ENCODE assay signal across 10 cellular contexts in genomic region chr6:5994999-5995698, GRCh38. TPM values are rescaled to one million over a fixed set of nuclear protein-coding genes. Genes with fewer than 3 reads are reported as not detected.
A peak's percentile ranks its signal among the peaks of the same experiment; 100 is the strongest.
DNase-seq lines count a peak whose midpoint lies in the region; ATAC-seq, FAIRE-seq and TF ChIP-seq lines count a peak whose summit lies in the region.
"Had no signal": no experiment of that assay in that cellular context is flagged by ENCODE, and none has a peak within 500 bp of the region (broad histone marks: within the 10 kb centered on the region; RNA-seq: fewer than 3 reads in every experiment).

No MANE protein-coding gene starts in this region.

- no peak for ATAC-seq in heart left ventricle

- H3K27ac Mint-ChIP-seq in activated naive CD8-positive, alpha-beta T cell treated with anti-CD3 and anti-CD28 coated beads for 36 hours, result no peak overlapping the region

- H2AK5ac ChIP-seq in mesenchymal stem cell (ENCODE audit: low read length, severe bottlenecking), result no peak overlapping the region

- no peaks in the 10 kb centered on the region for H3K36me3 ChIP-seq in heart left ventricle
- no peaks in the 10 kb centered on the region for H3K36me3 ChIP-seq in mesenchymal stem cell (ENCODE audit: control insufficient read depth in 1 of 2, insufficient read depth in 2 of 2, low read depth in 1 of 2, low read length in 2 of 2)
- H3K36me3 ChIP-seq in subcutaneous abdominal adipose tissue (ENCODE audit: control insufficient read depth in 5 of 5, insufficient read depth in 5 of 5, low read length in 5 of 5), result no peaks in the 10 kb centered on the region

- FAIRE-seq in RCC 7860 (lab: Jason Lieb, UNC), result no peak

- 15 to 27% (median 26%) methylated on average over 27 of the region's 27 CpGs for WGBS in heart left ventricle, 4 donors
- WGBS in mesenchymal stem cell, result 58% methylated on average over 26 of the region's 27 CpGs

- H3K4me1 ChIP-seq in heart left ventricle (peaks cover 0 to 70% (median 31%) of the 10 kb centered on the region in 12 donors), mesenchymal stem cell (ENCODE audit: control insufficient read depth, insufficient read depth, low read depth, low read length) (peaks cover 17% of the 10 kb centered on the region), subcutaneous abdominal adipose tissue (ENCODE audit: control insufficient read depth in 5 of 5, insufficient read depth in 5 of 5, low read length in 5 of 5) (peaks cover 8 to 46% (median 42%) of the 10 kb centered on the region in 5 donors)

- H3K27me3 Mint-ChIP-seq in activated naive CD8-positive, alpha-beta T cell treated with anti-CD3 and anti-CD28 coated beads for 36 hours, result peaks cover 93% of the 10 kb centered on the region

- H3K9me3 ChIP-seq in heart left ventricle, result no peaks in the 10 kb centered on the region
- no peaks in the 10 kb centered on the region for H3K9me3 ChIP-seq in mesenchymal stem cell (ENCODE audit: control insufficient read depth, low read length)
- no peaks in the 10 kb centered on the region for H3K9me3 ChIP-seq in subcutaneous abdominal adipose tissue (ENCODE audit: control insufficient read depth in 5 of 5, low read length in 5 of 5)

- peak overlapping the region; percentile 47 for H3K4me3 Mint-ChIP-seq in activated naive CD8-positive, alpha-beta T cell treated with anti-CD3 and anti-CD28 coated beads for 36 hours

- TF ChIP-seq CTCF in heart left ventricle (IDR thresholded peaks at IDR 0.05), result no peak

- no peak overlapping the region for H2BK120ac ChIP-seq in mesenchymal stem cell (ENCODE audit: low read depth, low read length)

- no peak overlapping the region for H3K23ac ChIP-seq in mesenchymal stem cell (ENCODE audit: low read length in 2 of 2)

- peak overlapping the region in 9 of 12 donors; percentile 53 to 88 (median 70) for H3K27ac ChIP-seq in heart left ventricle
- no peak overlapping the region for H3K27ac ChIP-seq in mesenchymal stem cell (ENCODE audit: low read length, poor library complexity, severe bottlenecking)
- H3K27ac ChIP-seq in subcutaneous abdominal adipose tissue (ENCODE audit: low read depth, low read length), result peak overlapping the region; percentile 84
- H3K27ac ChIP-seq: KMS-11 had no signal

- peak overlapping the region in 3 of 12 donors; percentile 56 to 67 (median 62) for H3K4me3 ChIP-seq in heart left ventricle
- H3K4me3 ChIP-seq in mesenchymal stem cell (ENCODE audit: insufficient read depth in 1 of 2, low read depth in 1 of 2, low read length in 2 of 2), result peak overlapping the region in 1 of 2 experiments; percentile 91
- peak overlapping the region in 4 of 5 donors; percentile 77 to 86 (median 84) for H3K4me3 ChIP-seq in subcutaneous abdominal adipose tissue (ENCODE audit: low read depth in 1 of 5, low read length in 5 of 5)

- no peak overlapping the region for H3K14ac ChIP-seq in mesenchymal stem cell (ENCODE audit: low read length in 2 of 2)

- no peak overlapping the region for H3K4ac ChIP-seq in mesenchymal stem cell (ENCODE audit: low read depth in 1 of 2, low read length in 2 of 2)

- no peak overlapping the region for H2AFZ ChIP-seq in mesenchymal stem cell (ENCODE audit: low read depth, low read length)

- H3K27me3 ChIP-seq in heart left ventricle (peaks cover 45 to 86% (median 73%) of the 10 kb centered on the region in 9 donors), mesenchymal stem cell (ENCODE audit: control insufficient read depth in 1 of 2, insufficient read depth in 1 of 2, low read length in 2 of 2) (peaks cover 44 to 62% of the 10 kb centered on the region in 2 experiments), subcutaneous abdominal adipose tissue (ENCODE audit: control insufficient read depth in 5 of 5, insufficient read depth in 4 of 5, low read length in 5 of 5) (peaks cover 0 to 22% (median 14%) of the 10 kb centered on the region in 5 donors)

- H3K79me1 ChIP-seq in mesenchymal stem cell (replicated peaks; ENCODE audit: low read length, poor library complexity, severe bottlenecking), result no peaks in the 10 kb centered on the region

- H3K4me2 ChIP-seq in mesenchymal stem cell (ENCODE audit: low read length, poor library complexity, severe bottlenecking), result no peak overlapping the region
- H3K4me2 ChIP-seq: KMS-11 had no signal

- H3K4me1 Mint-ChIP-seq in activated naive CD8-positive, alpha-beta T cell treated with anti-CD3 and anti-CD28 coated beads for 36 hours, result peaks cover 42% of the 10 kb centered on the region

- no peak overlapping the region for H2BK15ac ChIP-seq in mesenchymal stem cell (ENCODE audit: low read depth, poor library complexity, severe bottlenecking)

- TF ChIP-seq POLR2A in heart left ventricle (IDR thresholded peaks at IDR 0.05), result no peak

- H3K18ac ChIP-seq in mesenchymal stem cell (ENCODE audit: low read depth in 1 of 2, low read length in 2 of 2), result no peak overlapping the region

- H4K91ac ChIP-seq in mesenchymal stem cell (ENCODE audit: low read length), result no peak overlapping the region

- peaks cover 8% of the 10 kb centered on the region for H3K36me3 Mint-ChIP-seq in activated naive CD8-positive, alpha-beta T cell treated with anti-CD3 and anti-CD28 coated beads for 36 hours

- H2BK5ac ChIP-seq in mesenchymal stem cell (ENCODE audit: low read depth, low read length, poor library complexity, severe bottlenecking), result no peak overlapping the region

- H4K8ac ChIP-seq in mesenchymal stem cell (ENCODE audit: low read length), result no peak overlapping the region

- no peak overlapping the region for H2BK12ac ChIP-seq in mesenchymal stem cell (ENCODE audit: low read length in 2 of 2)

- H3K9me3 Mint-ChIP-seq in activated naive CD8-positive, alpha-beta T cell treated with anti-CD3 and anti-CD28 coated beads for 36 hours, result peaks cover 2% of the 10 kb centered on the region

- intact Hi-C loops in heart left ventricle (cut with DNase I) (loop anchor here in 6 of 10 donors (5.0 to 10.0 kb wide), 4 partner anchors 43 to 530 kb away; no protein-coding TSS in a partner anchor), cardiac septum (cut with DNase I) (no loop called here)

- DNase-seq in heart left ventricle, result no peak
- DNase-seq in cardiac septum (ENCODE audit: low spot score), result no peak
- no peak for DNase-seq in activated naive CD8-positive, alpha-beta T cell treated with anti-CD3 and anti-CD28 coated beads for 36 hours
- DNase-seq in mesenchymal stem cell, result no peak
- no peak for DNase-seq in RCC 7860 (ENCODE audit: low spot score)
- DNase-seq in germinal center (ENCODE audit: low spot score), result no peak
- DNase-seq in effector CD8-positive, alpha-beta T cell (lab: John Stamatoyannopoulos, UW), result no peak
- DNase-seq: activated gamma-delta T cell treated with Interleukin-2 at 50 U/mL for 16 hours had no signal

- H3K9ac ChIP-seq in mesenchymal stem cell (ENCODE audit: low read length), result peak overlapping the region; percentile 92
- peak overlapping the region in 2 of 5 donors; percentile 59 to 63 for H3K9ac ChIP-seq in subcutaneous abdominal adipose tissue (ENCODE audit: low read length in 5 of 5)
- H3K9ac ChIP-seq: KMS-11 had no signal

RNA-seq across cellular contexts. Expression of gene NRN1, which starts 11.6 kb away (rescaled TPM):
- 10 to 100 TPM in 5 of 9 donors, 1 to 10 TPM in 4; 8.3 to 21.0 (median 12.5) TPM for total RNA-seq in heart left ventricle
- polyA plus RNA-seq in heart left ventricle, result 10 to 100 TPM; 10.5 to 16.3 TPM
- total RNA-seq in cardiac septum, result 10.4 TPM
- 10 to 100 TPM; 10.2 to 10.6 TPM for total RNA-seq in activated naive CD8-positive, alpha-beta T cell treated with anti-CD3 and anti-CD28 coated beads for 36 hours
- polyA plus RNA-seq in mesenchymal stem cell (2013, experiment 1 of 2), result 0.30 TPM
- 0.40 TPM for polyA plus RNA-seq in mesenchymal stem cell (2013, experiment 2 of 2)
